In genomic region chr20:17957505-17958325, GRCh38 we compare ENCODE assay signal across 1 cellular context.
TF ChIP-seq lines count a peak whose summit lies in the region.

No MANE protein-coding gene starts in this region.

TF ChIP-seq in HepG2, 621 proteins besides CTCF, POLR2A, EP300 and RAD21 (continued from another document and continues in another):
- TF ChIP-seq DZIP1 (CRISPR knock-in tag; IDR thresholded peaks at IDR 0.05): no peak
- no peak for TF ChIP-seq PAWR (CRISPR knock-in tag; IDR thresholded peaks at IDR 0.05; ENCODE audit: borderline replicate concordance)
- no peak for TF ChIP-seq RFXANK (CRISPR knock-in tag; IDR thresholded peaks at IDR 0.05)
- no peak for TF ChIP-seq ZNF740 (CRISPR knock-in tag; IDR thresholded peaks at IDR 0.05)
- no peak for TF ChIP-seq GABPB1 (CRISPR knock-in tag; IDR thresholded peaks at IDR 0.05)
- TF ChIP-seq USF2 (IDR thresholded peaks at IDR 0.05; ENCODE audit: low read depth, low read length): no peak
- TF ChIP-seq USF2 (CRISPR knock-in tag; IDR thresholded peaks at IDR 0.05; ENCODE audit: borderline replicate concordance): no peak
- peak; percentile 39 for TF ChIP-seq TEAD3 (CRISPR knock-in tag; optimal IDR thresholded peaks at IDR 0.05; ENCODE audit: borderline replicate concordance)
- TF ChIP-seq CREB3 (CRISPR knock-in tag; IDR thresholded peaks at IDR 0.05): no peak
- TF ChIP-seq AGO2 (optimal IDR thresholded peaks at IDR 0.05; ENCODE audit: low read depth, low read length): peak; percentile 42
- no peak for TF ChIP-seq ZNF333 (CRISPR knock-in tag; IDR thresholded peaks at IDR 0.05; ENCODE audit: borderline replicate concordance)
- TF ChIP-seq RFXAP (CRISPR knock-in tag; IDR thresholded peaks at IDR 0.05; ENCODE audit: borderline replicate concordance): no peak
- TF ChIP-seq SP5 (CRISPR knock-in tag; IDR thresholded peaks at IDR 0.05; ENCODE audit: borderline replicate concordance, low read depth): no peak
- no peak for TF ChIP-seq SMAD3 (CRISPR knock-in tag; IDR thresholded peaks at IDR 0.05)
- no peak for TF ChIP-seq ZNF574 (CRISPR knock-in tag; IDR thresholded peaks at IDR 0.05)
- no peak for TF ChIP-seq ZNF557 (CRISPR knock-in tag; IDR thresholded peaks at IDR 0.05)
- TF ChIP-seq CCAR2 (optimal IDR thresholded peaks at IDR 0.05; ENCODE audit: low read depth, low read length): no peak
- no peak for TF ChIP-seq SNAPC4 (CRISPR knock-in tag; IDR thresholded peaks at IDR 0.05)
- TF ChIP-seq SNRNP70 (IDR thresholded peaks at IDR 0.05; ENCODE audit: low read depth, low read length): no peak
- no peak for TF ChIP-seq ZNF138 (CRISPR knock-in tag; IDR thresholded peaks at IDR 0.05; ENCODE audit: low read depth)
- TF ChIP-seq TRIM22 (IDR thresholded peaks at IDR 0.05): no peak
- TF ChIP-seq THAP11 (CRISPR knock-in tag; IDR thresholded peaks at IDR 0.05): no peak
- no peak for TF ChIP-seq ZSCAN31 (CRISPR knock-in tag; IDR thresholded peaks at IDR 0.05; ENCODE audit: low read depth)
- TF ChIP-seq ELF1 (CRISPR knock-in tag; IDR thresholded peaks at IDR 0.05): 0 out of 2 replicates have a peak, but pooled peaks have one; percentile 12
- no peak for TF ChIP-seq ZNF224 (CRISPR knock-in tag; IDR thresholded peaks at IDR 0.05)
- TF ChIP-seq SRF (IDR thresholded peaks at IDR 0.05; ENCODE audit: low read depth, low read length): no peak
- no peak for TF ChIP-seq HNRNPK (IDR thresholded peaks at IDR 0.05; ENCODE audit: low read depth, low read length, poor library complexity, severe bottlenecking)
- TF ChIP-seq SUZ12 (IDR thresholded peaks at IDR 0.05; ENCODE audit: low read depth, low read length): no peak
- no peak for TF ChIP-seq HINFP (CRISPR knock-in tag; IDR thresholded peaks at IDR 0.05; ENCODE audit: low read depth)
- TF ChIP-seq IRF9 (CRISPR knock-in tag; IDR thresholded peaks at IDR 0.05; ENCODE audit: borderline replicate concordance): no peak
- TF ChIP-seq SNAI1 (CRISPR knock-in tag; IDR thresholded peaks at IDR 0.05; ENCODE audit: borderline replicate concordance): no peak
- no peak for TF ChIP-seq ZUFSP (CRISPR knock-in tag; IDR thresholded peaks at IDR 0.05; ENCODE audit: borderline replicate concordance)
- TF ChIP-seq ZNF777 (CRISPR knock-in tag; IDR thresholded peaks at IDR 0.05): no peak
- TF ChIP-seq ZNF746 (CRISPR knock-in tag; IDR thresholded peaks at IDR 0.05): no peak
- no peak for TF ChIP-seq HDAC6 (IDR thresholded peaks at IDR 0.05; ENCODE audit: low read depth, low read length)
- TF ChIP-seq AKAP8 (CRISPR knock-in tag; IDR thresholded peaks at IDR 0.05): 0 out of 2 replicates have a peak, but pooled peaks have one; percentile 22
- no peak for TF ChIP-seq ZBTB8A (CRISPR knock-in tag; IDR thresholded peaks at IDR 0.05; ENCODE audit: borderline replicate concordance, low read depth)
- no peak for TF ChIP-seq JARID2 (CRISPR knock-in tag; IDR thresholded peaks at IDR 0.05; ENCODE audit: insufficient replicate concordance)
